Comparison of ENCODE assay signal across 16 cellular contexts in the genomic region with DNA sequence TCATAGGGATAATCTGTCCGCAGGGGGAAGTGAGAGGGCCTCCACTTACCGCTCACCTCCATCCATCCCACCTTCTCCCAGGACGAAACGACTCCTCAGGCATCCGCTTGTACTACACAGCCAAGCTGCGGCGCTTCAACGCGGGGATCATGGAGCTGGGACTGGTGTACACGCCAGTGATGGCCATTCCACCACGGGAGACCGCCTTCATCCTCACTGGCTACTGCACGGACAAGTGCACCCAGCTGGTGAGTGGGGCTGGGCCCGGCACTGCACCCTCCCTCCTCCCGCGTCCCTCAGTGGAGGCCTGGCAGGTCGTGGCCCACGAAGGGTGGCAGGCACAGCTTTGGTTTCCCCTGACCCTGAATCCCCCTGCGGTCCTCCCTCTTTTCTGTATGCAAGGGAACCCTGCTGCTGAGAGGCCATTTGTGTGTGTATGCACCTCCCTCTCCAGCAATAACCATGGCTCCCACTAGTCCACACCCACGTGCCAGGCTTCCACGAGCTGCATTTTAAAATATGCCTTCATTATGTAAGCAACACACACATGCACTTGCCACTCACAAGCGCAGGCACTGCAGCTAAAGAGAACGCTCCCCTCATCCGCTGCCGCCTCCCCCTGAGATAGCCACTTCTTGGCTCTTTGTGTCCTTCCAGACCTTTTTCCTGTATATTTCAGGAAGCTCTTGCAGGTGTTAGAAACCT. TPM values are rescaled to one million over a fixed set of nuclear protein-coding genes. Genes with fewer than 3 reads are reported as not detected.
A peak's percentile ranks its signal among the peaks of the same experiment; 100 is the strongest.
DNase-seq lines count a peak whose midpoint lies in the region; ATAC-seq and TF ChIP-seq lines count a peak whose summit lies in the region.
"Had no signal": no experiment of that assay in that cellular context is flagged by ENCODE, and none has a peak within 500 bp of the region (broad histone marks: within the 10 kb centered on the region; RNA-seq: fewer than 3 reads in every experiment).

No MANE protein-coding gene starts in this region.

- peak overlapping the region; percentile 91 for H2AK5ac ChIP-seq in neuronal stem cell (ENCODE audit: low read depth, low read length)

- peak overlapping the region; percentile 93 for H3K18ac ChIP-seq in neuronal stem cell (ENCODE audit: low read length)

- no peaks in the 10 kb centered on the region for H3K9me3 ChIP-seq in HEK293 (ENCODE audit: control insufficient read depth, insufficient read depth, low read depth, low read length)
- H3K9me3 ChIP-seq in neuronal stem cell (replicated peaks in 1 of 2; ENCODE audit: control insufficient read depth in 2 of 2, insufficient read depth in 1 of 2, low read depth in 1 of 2, low read length in 2 of 2) = peaks cover 0 to 2% of the 10 kb centered on the region in 2 donors
- H3K9me3 ChIP-seq: BLaER1 treated with 17β-estradiol and CSF1 and Interleukin-3, amounts not matched to agents 10 nM and 100 nM had no signal

- H2BK5ac ChIP-seq in neuronal stem cell (ENCODE audit: low read length) = no peak overlapping the region

- no peak overlapping the region for H2BK12ac ChIP-seq in neuronal stem cell (ENCODE audit: low read length)

- intact Hi-C loops in head of caudate nucleus (cut with DNase I) = no loop called here

- no peak overlapping the region for H3K4me2 ChIP-seq in neuronal stem cell (ENCODE audit: insufficient read depth, low read length, poor library complexity, severe bottlenecking)
- H3K4me2 ChIP-seq: BLaER1 treated with 17β-estradiol and CSF1 and Interleukin-3, amounts not matched to agents 10 nM and 100 nM; GM23338 had no signal

- POLR2A ChIA-PET in HEK293 (lab: Yijun Ruan, JAX) = interaction anchor here (0.7 kb wide), 1 partner anchor 75 kb away, joined by 3 read pairs; no protein-coding TSS in a partner anchor

- no peak overlapping the region for H4K8ac ChIP-seq in neuronal stem cell (ENCODE audit: low read depth, low read length)

- no peak for ATAC-seq in GM21381 (IDR thresholded peaks at IDR 0.05; ENCODE audit: unreplicated experiment)
- ATAC-seq: GM23338 had no signal

- H3K4me1 ChIP-seq in HEK293 (ENCODE audit: control insufficient read depth, insufficient read depth, low read length) (no peaks in the 10 kb centered on the region), neuronal stem cell (ENCODE audit: control insufficient read depth in 2 of 2, insufficient read depth in 1 of 2, low read depth in 1 of 2, low read length in 2 of 2) (peaks cover 0 to 10% of the 10 kb centered on the region in 2 donors)

- H3K27me3 ChIP-seq in neuronal stem cell (ENCODE audit: control insufficient read depth in 3 of 3, insufficient read depth in 3 of 3, low read depth in 1 of 3, low read length in 3 of 3) = peaks cover 0 to 34% (median 0%) of the 10 kb centered on the region in 3 experiments
- H3K27me3 ChIP-seq: BLaER1 treated with 17β-estradiol and CSF1 and Interleukin-3, amounts not matched to agents 10 nM and 100 nM had no signal

- peak; percentile 63 for DNase-seq in NCI-H748 (lab: John Stamatoyannopoulos, UW; ENCODE audit: unreplicated experiment)
- DNase-seq in NCI-H748 treated with DMSO at 0.1 percent for 48 hours (lab: John Stamatoyannopoulos, UW) = no peak
- DNase-seq in head of caudate nucleus = peak in 32 of 42 donors; percentile 12 to 75 (median 43)
- DNase-seq in neuronal stem cell (ENCODE audit: low spot score) = no peak
- DNase-seq in stimulated activated CD4-positive, alpha-beta T cell treated with anti-CD3 and anti-CD28 coated beads, Interleukin-4, amount 100 ng/mL, for 24 hours = no peak
- DNase-seq in NCI-H2171 (lab: John Stamatoyannopoulos, UW) = no peak
- DNase-seq: 8988T; AML-193; CD4-positive, CD25-positive, alpha-beta regulatory T cell; DMS53; GF-D8; H9 had no signal

- H3K36me3 ChIP-seq in HEK293 (ENCODE audit: control insufficient read depth in 2 of 2, insufficient read depth in 1 of 2, low read length in 2 of 2) (no peaks in the 10 kb centered on the region), neuronal stem cell (replicated peaks in 1 of 2; ENCODE audit: control insufficient read depth in 2 of 2, insufficient read depth in 2 of 2, low read length in 2 of 2) (no peaks in the 10 kb centered on the region)
- H3K36me3 ChIP-seq: BLaER1 treated with 17β-estradiol and CSF1 and Interleukin-3, amounts not matched to agents 10 nM and 100 nM had no signal

- no peaks in the 10 kb centered on the region for H3K79me1 ChIP-seq in neuronal stem cell (ENCODE audit: low read depth, low read length)

- H2BK15ac ChIP-seq in neuronal stem cell (ENCODE audit: low read length) = no peak overlapping the region

- TF ChIP-seq CTCF in HEK293 (tag by site-specific recombination; IDR thresholded peaks at IDR 0.05) = no peak

- no peak overlapping the region for H3K9ac ChIP-seq in neuronal stem cell (ENCODE audit: low read depth, low read length, poor library complexity)
- H3K9ac ChIP-seq: BLaER1 treated with 17β-estradiol and CSF1 and Interleukin-3, amounts not matched to agents 10 nM and 100 nM had no signal

- no peak overlapping the region for H4K91ac ChIP-seq in neuronal stem cell (ENCODE audit: low read depth, low read length, poor library complexity)

- WGBS in neuronal stem cell (ENCODE audit: extremely low coverage in 2 of 2, insufficient read length in 2 of 2, insufficient replicate concordance in 1 of 2), 2 donors = no CpG with 5 or more reads among the region's 25 CpGs

- H3K27ac ChIP-seq in HEK293 (ENCODE audit: extremely low read depth, low read depth, low read length) (no peak overlapping the region), neuronal stem cell (replicated peaks; ENCODE audit: low read length) (no peak overlapping the region)
- H3K27ac ChIP-seq: BLaER1 treated with 17β-estradiol and CSF1 and Interleukin-3, amounts not matched to agents 10 nM and 100 nM had no signal

- no peak overlapping the region for H2AFZ ChIP-seq in neuronal stem cell (ENCODE audit: low read length)
- H2AFZ ChIP-seq: GM23338 had no signal

- H2BK120ac ChIP-seq in neuronal stem cell (ENCODE audit: low read depth, low read length) = peak overlapping the region; percentile 79

- peak overlapping the region; percentile 32 for H3K4ac ChIP-seq in neuronal stem cell (ENCODE audit: low read length)

- H3K4me3 ChIP-seq in HEK293 (ENCODE audit: low read depth, low read length) (no peak overlapping the region), neuronal stem cell (ENCODE audit: low read length in 2 of 2) (no peak overlapping the region)
- H3K4me3 ChIP-seq: BLaER1 treated with 17β-estradiol and CSF1 and Interleukin-3, amounts not matched to agents 10 nM and 100 nM; GM23338 had no signal

- H3K14ac ChIP-seq in neuronal stem cell (ENCODE audit: low read length) = no peak overlapping the region

- peak overlapping the region; percentile 60 for H3K23ac ChIP-seq in neuronal stem cell (ENCODE audit: low read depth, low read length, poor library complexity)

- CTCF ChIA-PET in HEK293 (lab: Yijun Ruan, JAX) = interaction anchor here (1.3 kb wide), 1 partner anchor 12 kb away, joined by 3 read pairs; a partner anchor contains a TSS

TF ChIP-seq in HEK293, 187 proteins besides CTCF, POLR2A, EP300 and RAD21:
- TF ChIP-seq EGR2 (tag by site-specific recombination; IDR thresholded peaks at IDR 0.05; ENCODE audit: low read depth) (peak; percentile 35; the same call in 1 of the 2 replicates), FEZF1 (tag by site-specific recombination; IDR thresholded peaks at IDR 0.05) (no peak), HOXA7 (CRISPR knock-in tag; IDR thresholded peaks at IDR 0.05; ENCODE audit: borderline replicate concordance) (no peak)
- TF ChIP-seq, protein P1, sequence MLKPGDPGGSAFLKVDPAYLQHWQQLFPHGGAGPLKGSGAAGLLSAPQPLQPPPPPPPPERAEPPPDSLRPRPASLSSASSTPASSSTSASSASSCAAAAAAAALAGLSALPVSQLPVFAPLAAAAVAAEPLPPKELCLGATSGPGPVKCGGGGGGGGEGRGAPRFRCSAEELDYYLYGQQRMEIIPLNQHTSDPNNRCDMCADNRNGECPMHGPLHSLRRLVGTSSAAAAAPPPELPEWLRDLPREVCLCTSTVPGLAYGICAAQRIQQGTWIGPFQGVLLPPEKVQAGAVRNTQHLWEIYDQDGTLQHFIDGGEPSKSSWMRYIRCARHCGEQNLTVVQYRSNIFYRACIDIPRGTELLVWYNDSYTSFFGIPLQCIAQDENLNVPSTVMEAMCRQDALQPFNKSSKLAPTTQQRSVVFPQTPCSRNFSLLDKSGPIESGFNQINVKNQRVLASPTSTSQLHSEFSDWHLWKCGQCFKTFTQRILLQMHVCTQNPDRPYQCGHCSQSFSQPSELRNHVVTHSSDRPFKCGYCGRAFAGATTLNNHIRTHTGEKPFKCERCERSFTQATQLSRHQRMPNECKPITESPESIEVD (tag by site-specific recombination; IDR thresholded peaks at IDR 0.05) = no peak
- TF ChIP-seq, protein P2, sequence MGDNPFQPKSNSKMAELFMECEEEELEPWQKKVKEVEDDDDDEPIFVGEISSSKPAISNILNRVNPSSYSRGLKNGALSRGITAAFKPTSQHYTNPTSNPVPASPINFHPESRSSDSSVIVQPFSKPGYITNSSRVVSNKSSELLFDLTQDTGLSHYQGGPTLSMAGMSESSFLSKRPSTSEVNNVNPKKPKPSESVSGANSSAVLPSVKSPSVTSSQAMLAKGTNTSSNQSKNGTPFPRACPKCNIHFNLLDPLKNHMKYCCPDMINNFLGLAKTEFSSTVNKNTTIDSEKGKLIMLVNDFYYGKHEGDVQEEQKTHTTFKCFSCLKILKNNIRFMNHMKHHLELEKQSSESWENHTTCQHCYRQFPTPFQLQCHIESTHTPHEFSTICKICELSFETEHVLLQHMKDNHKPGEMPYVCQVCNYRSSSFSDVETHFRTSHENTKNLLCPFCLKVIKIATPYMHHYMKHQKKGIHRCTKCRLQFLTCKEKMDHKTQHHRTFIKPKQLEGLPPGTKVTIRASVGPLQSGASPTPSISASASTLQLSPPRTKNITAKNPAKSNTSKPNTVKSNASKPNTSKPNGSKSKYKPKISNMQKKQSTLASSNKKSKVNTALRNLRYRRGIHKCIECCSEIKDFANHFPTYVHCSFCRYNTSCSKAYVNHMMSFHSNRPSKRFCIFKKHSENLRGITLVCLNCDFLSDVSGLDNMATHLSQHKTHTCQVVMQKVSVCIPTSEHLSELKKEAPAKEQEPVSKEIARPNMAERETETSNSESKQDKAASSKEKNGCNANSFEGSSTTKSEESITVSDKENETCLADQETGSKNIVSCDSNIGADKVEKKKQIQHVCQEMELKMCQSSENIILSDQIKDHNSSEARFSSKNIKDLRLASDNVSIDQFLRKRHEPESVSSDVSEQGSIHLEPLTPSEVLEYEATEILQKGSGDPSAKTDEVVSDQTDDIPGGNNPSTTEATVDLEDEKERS (tag by site-specific recombination; IDR thresholded peaks at IDR 0.05) = no peak

RNA-seq across cellular contexts. Expression of a gene that starts 11.8 kb away (rescaled TPM):
- polyA plus RNA-seq in neuronal stem cell (2013, experiment 1 of 2) = not detected
- not detected for polyA plus RNA-seq in neuronal stem cell (2013, experiment 2 of 2)
- polyA plus RNA-seq: CD4-positive, CD25-positive, alpha-beta regulatory T cell had no signal

RNA-seq across cellular contexts. Expression of a gene that starts 38.7 kb away (rescaled TPM):
- 0.18 TPM for polyA plus RNA-seq in neuronal stem cell (2013, experiment 1 of 2)
- polyA plus RNA-seq in neuronal stem cell (2013, experiment 2 of 2) = 0.12 TPM
- polyA plus RNA-seq: CD4-positive, CD25-positive, alpha-beta regulatory T cell had no signal

Comparison
In these comparisons a context has a peak if more than half of its experiments do, and no peak if none do; other contexts are left out.
1. DNase-seq: peak in NCI-H748 (single experiment) and head of caudate nucleus (32 of 42); none in NCI-H748 treated with DMSO at 0.1 percent for 48 hours (single experiment), neuronal stem cell (single experiment), stimulated activated CD4-positive, alpha-beta T cell treated with anti-CD3 and anti-CD28 coated beads, Interleukin-4, amount 100 ng/mL, for 24 hours (single experiment) and NCI-H2171 (single experiment).